ENCODE assay signal across 8 cellular contexts in genomic region chr9:27573699-27574265, GRCh38. TPM values are rescaled to one million over a fixed set of nuclear protein-coding genes. Genes with fewer than 3 reads are reported as not detected.
A peak's percentile ranks its signal among the peaks of the same experiment; 100 is the strongest.
DNase-seq lines count a peak whose midpoint lies in the region; ATAC-seq and TF ChIP-seq lines count a peak whose summit lies in the region.

No MANE protein-coding gene starts in this region.

- peaks cover 7% of the 10 kb centered on the region for H3K9me3 Mint-ChIP-seq in central memory CD8-positive, alpha-beta T cell

- CTCF ChIA-PET in AG04450 (lab: Charles Lee), result interaction anchor here (1.0 to 1.2 kb wide), 2 partner anchors 26 to 241 kb away, joined by 3 to 4 read pairs; no protein-coding TSS in a partner anchor

- H3K4me3 ChIP-seq in AG04450 (ENCODE audit: low read depth, low read length), result peak overlapping the region; percentile 73
- H3K4me3 ChIP-seq in spleen, result peak overlapping the region; percentile 21 to 85 (median 64)

- WGBS in spleen, 5 donors, result 0 to 1% (median 0%) methylated on average over 30 of the region's 30 CpGs

- ATAC-seq in GM18909 (IDR thresholded peaks at IDR 0.05; ENCODE audit: poor library complexity, unreplicated experiment) (peak; percentile 92), HG03159 (IDR thresholded peaks at IDR 0.05; ENCODE audit: unreplicated experiment) (peak; percentile 89)
- ATAC-seq in central memory CD8-positive, alpha-beta T cell (replicated peaks; ENCODE audit: extremely low read depth, poor library complexity, severe bottlenecking), result peak; percentile 80

- H3K9me3 ChIP-seq in AG04450 (ENCODE audit: control insufficient read depth, insufficient read depth, low read length) (no peaks in the 10 kb centered on the region; the same call in 1 of the 2 replicates), spleen (peaks cover 0 to 14% (median 10%) of the 10 kb centered on the region in 8 donors)

- H3K27me3 ChIP-seq in AG04450 (ENCODE audit: control insufficient read depth, insufficient read depth, low read length) (no peaks in the 10 kb centered on the region), spleen (replicated peaks in 1 of 7) (no peaks in the 10 kb centered on the region)

- intact Hi-C loops in spleen (cut with DNase I; ENCODE audit: low total_unique reads), result loop anchor here (10.0 kb wide), 1 partner anchor 629 kb away; the partner anchor contains the start of gene PLAA

- H3K36me3 Mint-ChIP-seq in central memory CD8-positive, alpha-beta T cell (ENCODE audit: insufficient read depth), result peaks cover 19% of the 10 kb centered on the region

- peak; percentile 18 to 91 (median 62) for TF ChIP-seq POLR2A in spleen (IDR thresholded peaks at IDR 0.05)

- POLR2A ChIA-PET in AG04450 (lab: Yijun Ruan, JAX), result interaction anchor here (0.6 kb wide), 1 partner anchor 99 kb away, joined by 3 read pairs; no protein-coding TSS in a partner anchor

- DNase-seq in AG04450 (ENCODE audit: low read depth, low spot score) (peak; percentile 94), NCI-H2227 (lab: John Stamatoyannopoulos, UW; ENCODE audit: unreplicated experiment) (peak; percentile 97), iris pigment epithelial cell (ENCODE audit: low read depth) (peak; percentile 100), spleen (peak; percentile 98)
- peak; percentile 96 for DNase-seq in activated CD4-positive, CD25-positive, alpha-beta regulatory T cell treated with anti-CD3 and anti-CD28 coated beads, Interleukin-2, amount 50 U/mL, for 16 hours (ENCODE audit: low read depth, low spot score)
- peak; percentile 89 to 95 for DNase-seq in central memory CD8-positive, alpha-beta T cell (ENCODE audit: low spot score in 2 of 2)

- H3K27ac ChIP-seq in AG04450 (ENCODE audit: low read depth, low read length) (peak overlapping the region; percentile 95), spleen (peak overlapping the region; percentile 94 to 100 (median 98))

- H3K4me3 Mint-ChIP-seq in central memory CD8-positive, alpha-beta T cell, result peak overlapping the region; percentile 92

- peaks cover 5 to 38% (median 16%) of the 10 kb centered on the region in 6 donors for H3K4me1 ChIP-seq in spleen

- TF ChIP-seq CTCF in AG04450 (IDR thresholded peaks at IDR 0.05; ENCODE audit: low read depth, low read length) (no peak), spleen (IDR thresholded peaks at IDR 0.05 in 8 of 11, conservative IDR thresholded peaks at IDR 0.05 in 3 of 11) (peak in 3 of 11 experiments; percentile 5 to 30 (median 27))

- H3K36me3 ChIP-seq in spleen, result no peaks in the 10 kb centered on the region

- H3K27me3 Mint-ChIP-seq in central memory CD8-positive, alpha-beta T cell, result peaks cover 8% of the 10 kb centered on the region

- H3K27ac Mint-ChIP-seq in central memory CD8-positive, alpha-beta T cell (ENCODE audit: low read depth), result peak overlapping the region; percentile 99

- peaks cover 25% of the 10 kb centered on the region for H3K4me1 Mint-ChIP-seq in central memory CD8-positive, alpha-beta T cell

RNA-seq across cellular contexts. Expression of gene C9orf72, which starts 0.5 kb away (rescaled TPM):
- polyA plus RNA-seq in AG04450 (2011; rRNA removed) (3.4 and 4.6 TPM in 2 replicates), spleen (10 to 100 TPM; 10.1 to 18.2 (median 18.0) TPM)
- 1.9 and 4.3 TPM in 2 replicates for polyA minus RNA-seq in AG04450 (2011; rRNA and poly(A)+ RNA removed)
- 10 to 100 TPM; 34.5 to 88.5 (median 48.0) TPM for total RNA-seq in spleen

RNA-seq across cellular contexts. Expression of gene MOB3B, which starts 44.2 kb away (rescaled TPM):
- polyA plus RNA-seq in AG04450 (2011; rRNA removed) (0.32 and 0.38 TPM in 2 replicates), spleen (10 to 100 TPM in 2 of 3 donors, 1 to 10 TPM in 1; 9.4 to 12.6 (median 10.9) TPM)
- 0.43 and 0.83 TPM in 2 replicates for polyA minus RNA-seq in AG04450 (2011; rRNA and poly(A)+ RNA removed)
- total RNA-seq in spleen, result 10 to 100 TPM; 14.0 to 27.7 (median 21.9) TPM

RNA-seq across cellular contexts. Expression of gene IFNK, which starts 49.7 kb away (rescaled TPM):
- polyA plus RNA-seq in AG04450 (2011; rRNA removed) (not detected in 2 replicates), spleen (not detected)
- polyA minus RNA-seq in AG04450 (2011; rRNA and poly(A)+ RNA removed), result not detected in 2 replicates
- total RNA-seq in spleen, result not detected

Comparison
In these comparisons a context has a peak if more than half of its experiments do, and no peak if none do; other contexts are left out.
1. Peak in every context shown above with its lines: DNase-seq, ATAC-seq, H3K4me3 ChIP-seq and H3K27ac ChIP-seq.